Comparison of ENCODE assay signal across 8 cellular contexts in genomic region chr5:157948738-157949410, GRCh38.
DNase-seq lines count a peak whose midpoint lies in the region; ATAC-seq and TF ChIP-seq lines count a peak whose summit lies in the region.

No MANE protein-coding gene starts in this region.

- H3K9me3 ChIP-seq in neutrophil = no peaks in the 10 kb centered on the region

- TF ChIP-seq CTCF in fibroblast of villous mesenchyme (IDR thresholded peaks at IDR 0.05; ENCODE audit: insufficient read depth, low read depth, low read length) (peak; percentile 96), neutrophil (IDR thresholded peaks at IDR 0.05) (peak; percentile 35)

- H3K27me3 ChIP-seq in neutrophil = no peaks in the 10 kb centered on the region

- H3K9me3 Mint-ChIP-seq in activated T-helper 1 cell treated with anti-CD3 and anti-CD28 coated beads, Interleukin-12 subunit alpha, Interleukin-12 subunit beta, Interleukin-2, Interleukin-4 antibody, amounts not matched to agents 30 ng/mL and 10 ng/mL and 1 ng/mL, durations not matched to agents 14 hours and 24 hours and 36 hours = no peaks in the 10 kb centered on the region

- no peak overlapping the region for H3K27ac ChIP-seq in neutrophil

- H3K4me3 Mint-ChIP-seq in activated T-helper 1 cell treated with anti-CD3 and anti-CD28 coated beads, Interleukin-12 subunit alpha, Interleukin-12 subunit beta, Interleukin-2, Interleukin-4 antibody, amounts not matched to agents 30 ng/mL and 10 ng/mL and 1 ng/mL, durations not matched to agents 14 hours and 24 hours and 36 hours = no peak overlapping the region

- H3K4me1 ChIP-seq in neutrophil (ENCODE audit: control insufficient read depth in 1 of 2, insufficient read depth in 1 of 2, low read depth in 1 of 2, low read length in 1 of 2) = peaks cover 3 to 4% of the 10 kb centered on the region in 2 experiments

- H3K27me3 Mint-ChIP-seq in activated T-helper 1 cell treated with anti-CD3 and anti-CD28 coated beads, Interleukin-12 subunit alpha, Interleukin-12 subunit beta, Interleukin-2, Interleukin-4 antibody, amounts not matched to agents 30 ng/mL and 10 ng/mL and 1 ng/mL, durations not matched to agents 14 hours and 24 hours and 36 hours (ENCODE audit: insufficient read depth) = peaks cover 14% of the 10 kb centered on the region

- no peaks in the 10 kb centered on the region for H3K36me3 Mint-ChIP-seq in activated T-helper 1 cell treated with anti-CD3 and anti-CD28 coated beads, Interleukin-12 subunit alpha, Interleukin-12 subunit beta, Interleukin-2, Interleukin-4 antibody, amounts not matched to agents 30 ng/mL and 10 ng/mL and 1 ng/mL, durations not matched to agents 14 hours and 24 hours and 36 hours (ENCODE audit: low read depth)

- no peaks in the 10 kb centered on the region for H3K36me3 ChIP-seq in neutrophil

- H3K4me3 ChIP-seq in fibroblast of villous mesenchyme (ENCODE audit: low read depth, low read length) (peak overlapping the region; percentile 32), neutrophil (ENCODE audit: low read depth in 1 of 2, low read length in 1 of 2) (no peak overlapping the region)

- intact Hi-C loops in activated T-helper 1 cell treated with anti-CD3 and anti-CD28 coated beads, Interleukin-12 subunit alpha, Interleukin-12 subunit beta, Interleukin-2, Interleukin-4 antibody, amounts not matched to agents 30 ng/mL and 10 ng/mL and 1 ng/mL, durations not matched to agents 14 hours and 24 hours and 36 hours (cut with micrococcal nuclease) = loop anchor here (1.0 to 2.0 kb wide), 5 partner anchors 30 to 187 kb away; no protein-coding TSS in a partner anchor

- peak; percentile 97 for ATAC-seq in GM21717 (IDR thresholded peaks at IDR 0.05; ENCODE audit: unreplicated experiment)

- H3K4me1 Mint-ChIP-seq in activated T-helper 1 cell treated with anti-CD3 and anti-CD28 coated beads, Interleukin-12 subunit alpha, Interleukin-12 subunit beta, Interleukin-2, Interleukin-4 antibody, amounts not matched to agents 30 ng/mL and 10 ng/mL and 1 ng/mL, durations not matched to agents 14 hours and 24 hours and 36 hours (ENCODE audit: low read depth) = peaks cover 5% of the 10 kb centered on the region

- H3K27ac Mint-ChIP-seq in activated T-helper 1 cell treated with anti-CD3 and anti-CD28 coated beads, Interleukin-12 subunit alpha, Interleukin-12 subunit beta, Interleukin-2, Interleukin-4 antibody, amounts not matched to agents 30 ng/mL and 10 ng/mL and 1 ng/mL, durations not matched to agents 14 hours and 24 hours and 36 hours = no peak overlapping the region

- DNase-seq in DMS114 treated with DMSO at 0.1 percent for 48 hours (lab: John Stamatoyannopoulos, UW; ENCODE audit: unreplicated experiment) (peak; percentile 91), Kasumi-1 (lab: John Stamatoyannopoulos, UW) (peak; percentile 83 to 94), RPMI7951 (ENCODE audit: low read depth) (peak; percentile 90), fibroblast of villous mesenchyme (ENCODE audit: low read depth) (peak; percentile 95), stromal cell of bone marrow (ENCODE audit: low read depth) (peak; percentile 91)
- peak; percentile 58 for DNase-seq in activated T-helper 1 cell treated with anti-CD3 and anti-CD28 coated beads, Interleukin-12 subunit alpha, Interleukin-12 subunit beta, Interleukin-2, Interleukin-4 antibody, amounts not matched to agents 30 ng/mL and 10 ng/mL and 1 ng/mL, durations not matched to agents 14 hours and 24 hours and 36 hours (ENCODE audit: low spot score)
